In genomic region chr18:34867520-34867919, GRCh38 we compare ENCODE assay signal across 10 cellular contexts.
A peak's percentile ranks its signal among the peaks of the same experiment; 100 is the strongest.
DNase-seq lines count a peak whose midpoint lies in the region; FAIRE-seq and TF ChIP-seq lines count a peak whose summit lies in the region.
"Had no signal": no experiment of that assay in that cellular context is flagged by ENCODE, and none has a peak within 500 bp of the region (broad histone marks: within the 10 kb centered on the region; RNA-seq: fewer than 3 reads in every experiment).

No MANE protein-coding gene starts in this region.

- no peaks in the 10 kb centered on the region for H3K79me1 ChIP-seq in H1 (ENCODE audit: low read depth, low read length)

- no peak for FAIRE-seq in H1 (lab: Jason Lieb, UNC)
- FAIRE-seq: RCC 7860 had no signal

- H3K18ac ChIP-seq in H1 (ENCODE audit: extremely low read depth, low read length), result no peak overlapping the region

- no peak overlapping the region for H2BK15ac ChIP-seq in H1 (ENCODE audit: low read length)

- no peak overlapping the region for H4K5ac ChIP-seq in H1 (ENCODE audit: insufficient read length, low read depth, low read length)

- TF ChIP-seq CTCF in H1 (IDR thresholded peaks at IDR 0.05; ENCODE audit: control extremely low read depth in 1 of 3, insufficient read depth in 1 of 3, low read depth in 1 of 3, low read length in 3 of 3) (peak; percentile 78 to 84 (median 80)), retinal pigment epithelial cell (conservative IDR thresholded peaks at IDR 0.05; ENCODE audit: low read depth, low read length) (peak; percentile 49)

- TF ChIP-seq POLR2A in H1 (IDR thresholded peaks at IDR 0.05; ENCODE audit: control extremely low read depth in 1 of 2, low read depth in 2 of 2, low read length in 2 of 2), result no peak

- peaks cover 5 to 9% (median 7%) of the 10 kb centered on the region in 3 donors for H3K4me1 Mint-ChIP-seq in CD8-positive, alpha-beta memory T cell

- H3K23ac ChIP-seq in H1 (ENCODE audit: insufficient read length), result no peak overlapping the region

- no peak overlapping the region for H3K4ac ChIP-seq in H1 (replicated peaks; ENCODE audit: insufficient read length, low read depth, low read length)

- no peak overlapping the region for H3K4me3 Mint-ChIP-seq in CD8-positive, alpha-beta memory T cell

- H2BK120ac ChIP-seq in H1 (replicated peaks; ENCODE audit: low read depth, low read length), result no peak overlapping the region

- no peak for TF ChIP-seq EP300 in H1 (IDR thresholded peaks at IDR 0.05; ENCODE audit: borderline replicate concordance in 1 of 2, low read depth in 2 of 2, low read length in 2 of 2)

- no peak overlapping the region for H4K91ac ChIP-seq in H1 (replicated peaks; ENCODE audit: insufficient read length, low read length)

- H3K27ac Mint-ChIP-seq in CD8-positive, alpha-beta memory T cell, result no peak overlapping the region

- no peaks in the 10 kb centered on the region for H3K36me3 ChIP-seq in H1 (ENCODE audit: control insufficient read depth in 2 of 4, insufficient read depth in 4 of 4, low read length in 3 of 4)
- H3K36me3 ChIP-seq in CD8-positive, alpha-beta memory T cell (ENCODE audit: insufficient read depth, low read length), result no peaks in the 10 kb centered on the region

- no peak overlapping the region for H3K4me2 ChIP-seq in H1 (ENCODE audit: insufficient read depth in 1 of 2, low read depth in 2 of 2, low read length in 2 of 2)

- no peak overlapping the region for H3K14ac ChIP-seq in H1 (ENCODE audit: insufficient read length)

- no peak overlapping the region for H3K56ac ChIP-seq in H1 (replicated peaks; ENCODE audit: insufficient read length, low read depth, low read length)

- no peak overlapping the region for H2BK20ac ChIP-seq in H1 (ENCODE audit: low read length)

- H3K27ac ChIP-seq in H1 (ENCODE audit: low read depth, low read length), result no peak overlapping the region
- no peak overlapping the region for H3K27ac ChIP-seq in CD8-positive, alpha-beta memory T cell (ENCODE audit: low read depth, low read length)

- no peak overlapping the region for H2AK5ac ChIP-seq in H1 (ENCODE audit: low read depth, low read length)

- no peaks in the 10 kb centered on the region for H3K27me3 Mint-ChIP-seq in CD8-positive, alpha-beta memory T cell
- H3K27me3 Mint-ChIP-seq: stimulated activated naive CD8-positive, alpha-beta T cell treated with anti-CD3 and anti-CD28 coated beads, Interleukin-15, amount 100 ng/mL, for 72 hours had no signal

- no peaks in the 10 kb centered on the region for H3K36me3 Mint-ChIP-seq in CD8-positive, alpha-beta memory T cell

- no peak overlapping the region for H2BK12ac ChIP-seq in H1 (ENCODE audit: low read depth, low read length)

- H3K9ac ChIP-seq in H1 (replicated peaks in 1 of 4; ENCODE audit: extremely low read depth in 1 of 4, low read depth in 3 of 4, low read length in 3 of 4), result no peak overlapping the region

- POLR2A ChIA-PET in H1 (lab: Charles Lee; ENCODE audit: partially characterized antibody), result interaction anchor here (0.6 kb wide), 1 partner anchor 101 kb away, joined by 4 read pairs; no protein-coding TSS in a partner anchor
- POLR2A ChIA-PET in CD8-positive, alpha-beta memory T cell (lab: Charles Lee), result no interaction called here

- H3K79me2 ChIP-seq in H1 (ENCODE audit: control insufficient read depth in 1 of 2, insufficient read depth in 2 of 2, low read length in 2 of 2), result no peaks in the 10 kb centered on the region

- no peaks in the 10 kb centered on the region for H3K23me2 ChIP-seq in H1 (ENCODE audit: low read depth, low read length)

- H4K20me1 ChIP-seq in H1 (replicated peaks in 1 of 2; ENCODE audit: control insufficient read depth in 1 of 2, insufficient read depth in 2 of 2, low read length in 2 of 2), result no peaks in the 10 kb centered on the region

- CTCF ChIA-PET in H1 (lab: Charles Lee; ENCODE audit: partially characterized antibody), result interaction anchor here (0.6 to 3.1 kb wide), 19 partner anchors 9 to 1420 kb away, joined by 3 to 18 read pairs (median 3); no protein-coding TSS in a partner anchor
- CTCF ChIA-PET in CD8-positive, alpha-beta memory T cell (lab: Charles Lee), result no interaction called here

- no peaks in the 10 kb centered on the region for H3K9me3 ChIP-seq in H1 (ENCODE audit: insufficient read depth in 2 of 2, low read depth in 1 of 2, low read length in 1 of 2)
- H3K9me3 ChIP-seq in CD8-positive, alpha-beta memory T cell (ENCODE audit: low read length), result no peaks in the 10 kb centered on the region

- peaks cover 0 to 3% (median 0%) of the 10 kb centered on the region in 5 donors for H3K9me3 Mint-ChIP-seq in CD8-positive, alpha-beta memory T cell

- no peaks in the 10 kb centered on the region for H3K27me3 ChIP-seq in H1 (replicated peaks in 1 of 4; ENCODE audit: control insufficient read depth in 3 of 4, extremely low read depth in 1 of 4, insufficient read depth in 3 of 4, low read length in 3 of 4)
- H3K27me3 ChIP-seq in CD8-positive, alpha-beta memory T cell (ENCODE audit: insufficient read depth, low read length, poor library complexity, severe bottlenecking), result no peaks in the 10 kb centered on the region

- peak; percentile 55 to 64 for TF ChIP-seq RAD21 in H1 (IDR thresholded peaks at IDR 0.05 in 1 of 2, conservative IDR thresholded peaks at IDR 0.05 in 1 of 2; ENCODE audit: low read depth in 2 of 2, low read length in 2 of 2)

- 73% methylated on average over 7 of the region's 7 CpGs; no CpG with 5 or more reads in 1 of the 2 experiments for WGBS in H1 (ENCODE audit: extremely low coverage in 1 of 2, insufficient coverage in 1 of 2, insufficient read length in 1 of 2, insufficient replicate concordance in 2 of 2, low coverage in 1 of 2, low lambda C conversion rate in 2 of 2, missing lambda C conversion rate in 1 of 2), 2 experiments

- H3K4me3 ChIP-seq in H1 (ENCODE audit: extremely low read depth in 1 of 4, insufficient read depth in 2 of 4, low read depth in 3 of 4, low read length in 4 of 4) (no peak overlapping the region), retinal pigment epithelial cell (ENCODE audit: low read length) (no peak overlapping the region)
- H3K4me3 ChIP-seq in CD8-positive, alpha-beta memory T cell (ENCODE audit: low read length), result no peak overlapping the region

- no peak overlapping the region for H2BK5ac ChIP-seq in H1 (ENCODE audit: low read depth, low read length)

- no peak overlapping the region for H2AFZ ChIP-seq in H1 (ENCODE audit: low read length)

- DNase-seq in NCI-H2081 (lab: John Stamatoyannopoulos, UW) (peak; percentile 34 to 56), NCI-H2081 treated with DMSO at 0.1 percent for 48 hours (lab: John Stamatoyannopoulos, UW) (no peak), NCI-H2171 treated with DMSO at 0.1 percent for 48 hours (lab: John Stamatoyannopoulos, UW) (peak; percentile 62), H1 (ENCODE audit: low read depth in 1 of 2, low spot score in 2 of 2) (peak; percentile 46 to 63), retinal pigment epithelial cell (ENCODE audit: low read depth) (no peak)
- no peak for DNase-seq in stimulated activated CD4-positive, alpha-beta T cell treated with anti-CD3 and anti-CD28 coated beads, Interleukin-4, amount 100 ng/mL, for 4 hours
- no peak for DNase-seq in CD8-positive, alpha-beta memory T cell
- no peak for DNase-seq in activated CD8-positive, alpha-beta memory T cell treated with anti-CD3 and anti-CD28 coated beads, Interleukin-2, amount 50 U/mL, for 4 hours

- H3K4me1 ChIP-seq in H1 (replicated peaks in 1 of 4; ENCODE audit: control insufficient read depth in 3 of 4, insufficient read depth in 4 of 4, low read length in 3 of 4), result no peaks in the 10 kb centered on the region
- no peaks in the 10 kb centered on the region for H3K4me1 ChIP-seq in CD8-positive, alpha-beta memory T cell (ENCODE audit: insufficient read depth, low read length)

- H4K8ac ChIP-seq in H1 (ENCODE audit: extremely low read depth, insufficient read depth, low read length), result no peak overlapping the region

TF ChIP-seq in H1, 55 proteins besides CTCF, POLR2A, EP300 and RAD21:
- TF ChIP-seq CBX5 (IDR thresholded peaks at IDR 0.05; ENCODE audit: low read depth, low read length), result no peak
- TF ChIP-seq YY1 (IDR thresholded peaks at IDR 0.05; ENCODE audit: low read depth, low read length), result peak; percentile 71

Comparison
In these comparisons a context has a peak if more than half of its experiments do, and no peak if none do; other contexts are left out.
1. DNase-seq: peak in NCI-H2081 (2 of 2), NCI-H2171 treated with DMSO at 0.1 percent for 48 hours (single experiment) and H1 (2 of 2); none in NCI-H2081 treated with DMSO at 0.1 percent for 48 hours (single experiment), retinal pigment epithelial cell (single experiment), stimulated activated CD4-positive, alpha-beta T cell treated with anti-CD3 and anti-CD28 coated beads, Interleukin-4, amount 100 ng/mL, for 4 hours (0 of 2), CD8-positive, alpha-beta memory T cell (0 of 5) and activated CD8-positive, alpha-beta memory T cell treated with anti-CD3 and anti-CD28 coated beads, Interleukin-2, amount 50 U/mL, for 4 hours (single experiment).